17 cellular contexts compared by ENCODE assay signal in genomic region chr1:58824753-58825389, GRCh38. TPM values are rescaled to one million over a fixed set of nuclear protein-coding genes. Genes with fewer than 3 reads are reported as not detected.
DNase-seq lines count a peak whose midpoint lies in the region; ATAC-seq, FAIRE-seq and TF ChIP-seq lines count a peak whose summit lies in the region.
"Had no signal": no experiment of that assay in that cellular context is flagged by ENCODE, and none has a peak within 500 bp of the region (broad histone marks: within the 10 kb centered on the region; RNA-seq: fewer than 3 reads in every experiment).

No MANE protein-coding gene starts in this region.

- peak overlapping the region; percentile 56 for H3K27ac ChIP-seq in colonic mucosa
- H3K27ac ChIP-seq: HL-60 had no signal

- peak; percentile 64 for DNase-seq in NCI-H2029 (lab: John Stamatoyannopoulos, UW)
- peak; percentile 94 for DNase-seq in colonic mucosa
- DNase-seq in left colon: peak; percentile 86 to 92
- no peak for DNase-seq in type B pancreatic cell (ENCODE audit: extremely low spot score, unreplicated experiment)
- DNase-seq in HTR-8/SVneo (ENCODE audit: insufficient read length, low spot score): no peak
- DNase-seq in C1 segment of cervical spinal cord (lab: John Stamatoyannopoulos, UW): no peak
- DNase-seq: activated CD4-positive, alpha-beta memory T cell treated with anti-CD3 and anti-CD28 coated beads, Interleukin-2, amount 10 ng/mL, durations not matched to agents 7 days and 5 days; activated T-cell treated with anti-CD3 and anti-CD28 coated beads, Interleukin-2, amount 50 U/mL, for 72 hours; DMS53; Kasumi-1; NCI-H146; NCI-H510A treated with DMSO at 0.1 percent for 48 hours had no signal

- peaks cover 9% of the 10 kb centered on the region for H3K36me3 Mint-ChIP-seq in type B pancreatic cell

- no peak for TF ChIP-seq CTCF in colonic mucosa (IDR thresholded peaks at IDR 0.05)
- no peak for TF ChIP-seq CTCF in type B pancreatic cell (conservative IDR thresholded peaks at IDR 0.05)

- no peak for FAIRE-seq in HTR-8/SVneo (lab: Jason Lieb, UNC)
- FAIRE-seq: GM18507, islet of Langerhans had no signal

- intact Hi-C loops in colonic mucosa (cut with DNase I) (no loop called here), left colon (cut with DNase I, micrococcal nuclease) (no loop called here)

- no peaks in the 10 kb centered on the region for H3K27me3 Mint-ChIP-seq in type B pancreatic cell
- H3K27me3 Mint-ChIP-seq: central memory CD8-positive, alpha-beta T cell had no signal

- peak overlapping the region in 1 of 2 donors; percentile 46 for H3K9ac ChIP-seq in colonic mucosa (ENCODE audit: low read depth in 2 of 2, low read length in 2 of 2)

- H3K4me1 ChIP-seq in colonic mucosa: no peaks in the 10 kb centered on the region

- no peak overlapping the region for H3K4me3 ChIP-seq in colonic mucosa

- H3K9me3 Mint-ChIP-seq in type B pancreatic cell: peaks cover 24% of the 10 kb centered on the region

- no peaks in the 10 kb centered on the region for H3K36me3 ChIP-seq in colonic mucosa

- ATAC-seq in left colon: peak; percentile 99
- ATAC-seq in HG02973 (IDR thresholded peaks at IDR 0.05; ENCODE audit: unreplicated experiment): no peak
- ATAC-seq: activated T-cell treated with anti-CD3 and anti-CD28 coated beads, Interleukin-2, amount 50 U/mL, for 72 hours had no signal

- H3K9me3 ChIP-seq in colonic mucosa: no peaks in the 10 kb centered on the region

- H3K27ac Mint-ChIP-seq in type B pancreatic cell: peak overlapping the region; percentile 62
- H3K27ac Mint-ChIP-seq: activated CD4-positive, alpha-beta memory T cell treated with anti-CD3 and anti-CD28 coated beads, Interleukin-2, amount 10 ng/mL, durations not matched to agents 7 days and 5 days; activated T-cell treated with anti-CD3 and anti-CD28 coated beads, Interleukin-2, amount 50 U/mL, for 72 hours had no signal

- peaks cover 12% of the 10 kb centered on the region for H3K4me1 Mint-ChIP-seq in type B pancreatic cell (ENCODE audit: unreplicated experiment)
- H3K4me1 Mint-ChIP-seq: activated CD4-positive, alpha-beta memory T cell treated with anti-CD3 and anti-CD28 coated beads, Interleukin-2, amount 10 ng/mL, durations not matched to agents 7 days and 5 days; central memory CD8-positive, alpha-beta T cell had no signal

- H3K4me3 Mint-ChIP-seq in type B pancreatic cell: no peak overlapping the region
- H3K4me3 Mint-ChIP-seq: activated CD4-positive, alpha-beta memory T cell treated with anti-CD3 and anti-CD28 coated beads, Interleukin-2, amount 10 ng/mL, durations not matched to agents 7 days and 5 days; activated T-cell treated with anti-CD3 and anti-CD28 coated beads, Interleukin-2, amount 50 U/mL, for 72 hours; central memory CD8-positive, alpha-beta T cell had no signal

- no peaks in the 10 kb centered on the region for H3K27me3 ChIP-seq in colonic mucosa

RNA-seq across cellular contexts. Expression of gene JUN, which starts 41.0 kb away (rescaled TPM):
- total RNA-seq in colonic mucosa: 100 to 1,000 TPM in 1 of 2 donors, 10 to 100 TPM in 1; 94.1 to 137 TPM
- total RNA-seq in left colon: 100 to 1,000 TPM; 184 to 199 TPM
- total RNA-seq in type B pancreatic cell (ENCODE audit: low replicate concordance): 160 and 262 TPM in 2 replicates

Comparison
In these comparisons a context has a peak if more than half of its experiments do, and no peak if none do; other contexts are left out.
1. DNase-seq: peak in NCI-H2029 (single experiment), colonic mucosa (single experiment) and left colon (2 of 2); none in type B pancreatic cell (single experiment), HTR-8/SVneo (single experiment) and C1 segment of cervical spinal cord (0 of 14).